Comparison of ENCODE assay signal across 30 cellular contexts in the genomic region with DNA sequence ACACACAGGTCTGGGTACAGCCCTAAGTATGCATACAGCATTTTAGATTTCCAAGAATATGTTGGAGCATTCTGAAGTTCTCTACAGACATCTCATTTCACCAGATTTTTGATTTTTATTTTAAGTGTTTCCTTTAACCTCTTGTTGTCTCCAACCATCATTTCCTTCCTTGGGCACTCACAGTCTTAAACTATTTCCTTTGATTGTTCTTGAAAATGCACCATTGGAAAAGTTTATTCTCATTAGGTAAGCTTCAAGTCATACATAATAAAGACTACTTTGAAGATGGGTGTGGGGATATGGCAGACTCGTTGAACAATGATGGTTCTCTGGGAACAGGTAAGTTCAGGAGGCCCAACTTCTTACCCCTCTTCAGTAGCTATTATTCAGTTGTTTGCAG.
"Had no signal": no experiment of that assay in that cellular context is flagged by ENCODE, and none has a peak within 500 bp of the region (broad histone marks: within the 10 kb centered on the region; RNA-seq: fewer than 3 reads in every experiment).

No MANE protein-coding gene starts in this region.

- H3K27ac ChIP-seq: ascending aorta, breast epithelium, cardiac muscle cell, colonic mucosa, esophagus muscularis mucosa, gastroesophageal sphincter had no signal

- H3K4me3 Mint-ChIP-seq: activated CD4-positive, alpha-beta memory T cell treated with anti-CD3 and anti-CD28 coated beads for 36 hours; activated CD4-positive, alpha-beta T cell treated with anti-CD3 and anti-CD28 coated beads for 36 hours; activated CD4-positive, alpha-beta T cell treated with anti-CD3 and anti-CD28 coated beads, Interleukin-2, amount 10 ng/mL, durations not matched to agents 24 days and 14 days; activated CD8-positive, alpha-beta memory T cell treated with anti-CD3 and anti-CD28 coated beads, Interleukin-2, amount 10 ng/mL, durations not matched to agents 7 days and 5 days; activated CD8-positive, alpha-beta T cell treated with anti-CD3 and anti-CD28 coated beads, Interleukin-2, amount 10 ng/mL, durations not matched to agents 7 days and 5 days; activated naive CD4-positive, alpha-beta T cell treated with anti-CD3 and anti-CD28 coated beads, Interleukin-2, amount 10 ng/mL, durations not matched to agents 7 days and 5 days; activated naive CD8-positive, alpha-beta T cell treated with anti-CD3 and anti-CD28 coated beads, Interleukin-2, amount 10 ng/mL, durations not matched to agents 7 days and 5 days; activated T-helper 1 cell treated with anti-CD3 and anti-CD28 coated beads, Interleukin-12 subunit alpha, Interleukin-12 subunit beta, Interleukin-2, Interleukin-4 antibody, amounts not matched to agents 30 ng/mL and 10 ng/mL and 1 ng/mL, durations not matched to agents 14 hours and 24 hours and 36 hours; brain had no signal

- H3K4me1 ChIP-seq: ascending aorta, breast epithelium, colonic mucosa, esophagus muscularis mucosa, gastroesophageal sphincter had no signal

- DNase-seq: activated CD4-positive, alpha-beta memory T cell treated with anti-CD3 and anti-CD28 coated beads for 36 hours; activated CD4-positive, alpha-beta T cell treated with anti-CD3 and anti-CD28 coated beads for 36 hours; activated CD4-positive, alpha-beta T cell treated with anti-CD3 and anti-CD28 coated beads, Interleukin-2, amount 10 ng/mL, durations not matched to agents 24 days and 14 days; activated CD4-positive, CD25-positive, alpha-beta regulatory T cell; activated CD4-positive, CD25-positive, alpha-beta regulatory T cell treated with anti-CD3 and anti-CD28 coated beads, Interleukin-2, amount 50 U/mL, for 72 hours; activated CD8-positive, alpha-beta memory T cell treated with anti-CD3 and anti-CD28 coated beads, Interleukin-2, amount 10 ng/mL, durations not matched to agents 7 days and 5 days; activated CD8-positive, alpha-beta memory T cell treated with anti-CD3 and anti-CD28 coated beads, Interleukin-2, amount 50 U/mL, for 4 hours; activated CD8-positive, alpha-beta T cell treated with anti-CD3 and anti-CD28 coated beads, Interleukin-2, amount 10 ng/mL, durations not matched to agents 7 days and 5 days; activated gamma-delta T cell; activated naive CD4-positive, alpha-beta T cell; activated naive CD4-positive, alpha-beta T cell treated with anti-CD3 and anti-CD28 coated beads, Interleukin-2, amount 10 ng/mL, durations not matched to agents 7 days and 5 days; activated naive CD8-positive, alpha-beta T cell treated with anti-CD3 and anti-CD28 coated beads, Interleukin-2, amount 10 ng/mL, durations not matched to agents 7 days and 5 days; activated T-cell treated with anti-CD3 and anti-CD28 coated beads, Interleukin-2, amount 50 U/mL, for 1 hour; activated T-cell treated with anti-CD3 and anti-CD28 coated beads, Interleukin-2, amount 50 U/mL, for 48 hours; central memory CD4-positive, alpha-beta T cell; cerebellar nuclear complex; colonic mucosa; effector CD8-positive, alpha-beta T cell; erythroblast; foreskin melanocyte; T-helper 2 cell had no signal

- H3K4me1 Mint-ChIP-seq: activated CD4-positive, alpha-beta T cell treated with anti-CD3 and anti-CD28 coated beads for 36 hours; activated CD4-positive, alpha-beta T cell treated with anti-CD3 and anti-CD28 coated beads, Interleukin-2, amount 10 ng/mL, durations not matched to agents 24 days and 14 days; activated CD8-positive, alpha-beta memory T cell treated with anti-CD3 and anti-CD28 coated beads, Interleukin-2, amount 10 ng/mL, durations not matched to agents 7 days and 5 days; activated naive CD4-positive, alpha-beta T cell treated with anti-CD3 and anti-CD28 coated beads, Interleukin-2, amount 10 ng/mL, durations not matched to agents 7 days and 5 days; activated naive CD8-positive, alpha-beta T cell treated with anti-CD3 and anti-CD28 coated beads, Interleukin-2, amount 10 ng/mL, durations not matched to agents 7 days and 5 days had no signal

- H3K9me3 Mint-ChIP-seq: activated CD4-positive, alpha-beta T cell treated with anti-CD3 and anti-CD28 coated beads, Interleukin-2, amount 10 ng/mL, durations not matched to agents 24 days and 14 days; activated naive CD4-positive, alpha-beta T cell treated with anti-CD3 and anti-CD28 coated beads, Interleukin-2, amount 10 ng/mL, durations not matched to agents 7 days and 5 days; activated naive CD8-positive, alpha-beta T cell treated with anti-CD3 and anti-CD28 coated beads, Interleukin-2, amount 10 ng/mL, durations not matched to agents 7 days and 5 days; activated T-helper 1 cell treated with anti-CD3 and anti-CD28 coated beads, Interleukin-12 subunit alpha, Interleukin-12 subunit beta, Interleukin-2, Interleukin-4 antibody, amounts not matched to agents 30 ng/mL and 10 ng/mL and 1 ng/mL, durations not matched to agents 14 hours and 24 hours and 36 hours; brain had no signal

- H3K4me3 ChIP-seq: ascending aorta, breast epithelium, cardiac muscle cell, colonic mucosa, esophagus muscularis mucosa, gastroesophageal sphincter had no signal

- H3K27me3 Mint-ChIP-seq: activated CD4-positive, alpha-beta memory T cell treated with anti-CD3 and anti-CD28 coated beads for 36 hours; activated CD4-positive, alpha-beta T cell treated with anti-CD3 and anti-CD28 coated beads for 36 hours; activated CD4-positive, alpha-beta T cell treated with anti-CD3 and anti-CD28 coated beads, Interleukin-2, amount 10 ng/mL, durations not matched to agents 24 days and 14 days; activated CD8-positive, alpha-beta memory T cell treated with anti-CD3 and anti-CD28 coated beads, Interleukin-2, amount 10 ng/mL, durations not matched to agents 7 days and 5 days; activated naive CD4-positive, alpha-beta T cell treated with anti-CD3 and anti-CD28 coated beads, Interleukin-2, amount 10 ng/mL, durations not matched to agents 7 days and 5 days; activated naive CD8-positive, alpha-beta T cell treated with anti-CD3 and anti-CD28 coated beads, Interleukin-2, amount 10 ng/mL, durations not matched to agents 7 days and 5 days; brain had no signal

- ATAC-seq: activated CD4-positive, alpha-beta T cell treated with anti-CD3 and anti-CD28 coated beads for 36 hours; activated CD8-positive, alpha-beta memory T cell treated with anti-CD3 and anti-CD28 coated beads, Interleukin-2, amount 10 ng/mL, durations not matched to agents 7 days and 5 days; activated CD8-positive, alpha-beta T cell treated with anti-CD3 and anti-CD28 coated beads, Interleukin-2, amount 10 ng/mL, durations not matched to agents 7 days and 5 days; activated naive CD4-positive, alpha-beta T cell treated with anti-CD3 and anti-CD28 coated beads, Interleukin-2, amount 50 U/mL, for 72 hours; gastroesophageal sphincter had no signal

- H3K36me3 ChIP-seq: ascending aorta, breast epithelium, cardiac muscle cell, colonic mucosa, esophagus muscularis mucosa, gastroesophageal sphincter had no signal

- H3K36me3 Mint-ChIP-seq: activated CD4-positive, alpha-beta memory T cell treated with anti-CD3 and anti-CD28 coated beads for 36 hours; activated CD8-positive, alpha-beta memory T cell treated with anti-CD3 and anti-CD28 coated beads, Interleukin-2, amount 10 ng/mL, durations not matched to agents 7 days and 5 days; activated naive CD4-positive, alpha-beta T cell treated with anti-CD3 and anti-CD28 coated beads, Interleukin-2, amount 10 ng/mL, durations not matched to agents 7 days and 5 days; activated naive CD4-positive, alpha-beta T cell treated with anti-CD3 and anti-CD28 coated beads, Interleukin-2, amount 50 U/mL, for 72 hours; activated naive CD8-positive, alpha-beta T cell treated with anti-CD3 and anti-CD28 coated beads, Interleukin-2, amount 10 ng/mL, durations not matched to agents 7 days and 5 days; brain had no signal

- H3K27me3 ChIP-seq: ascending aorta, breast epithelium, cardiac muscle cell, colonic mucosa, esophagus muscularis mucosa, gastroesophageal sphincter had no signal

- H3K27ac Mint-ChIP-seq: activated CD4-positive, alpha-beta memory T cell treated with anti-CD3 and anti-CD28 coated beads for 36 hours; activated CD4-positive, alpha-beta T cell treated with anti-CD3 and anti-CD28 coated beads for 36 hours; activated CD4-positive, alpha-beta T cell treated with anti-CD3 and anti-CD28 coated beads, Interleukin-2, amount 10 ng/mL, durations not matched to agents 24 days and 14 days; activated CD8-positive, alpha-beta memory T cell treated with anti-CD3 and anti-CD28 coated beads, Interleukin-2, amount 10 ng/mL, durations not matched to agents 7 days and 5 days; activated CD8-positive, alpha-beta T cell treated with anti-CD3 and anti-CD28 coated beads, Interleukin-2, amount 10 ng/mL, durations not matched to agents 7 days and 5 days; activated naive CD4-positive, alpha-beta T cell treated with anti-CD3 and anti-CD28 coated beads, Interleukin-2, amount 10 ng/mL, durations not matched to agents 7 days and 5 days; activated naive CD4-positive, alpha-beta T cell treated with anti-CD3 and anti-CD28 coated beads, Interleukin-2, amount 50 U/mL, for 72 hours; activated naive CD8-positive, alpha-beta T cell treated with anti-CD3 and anti-CD28 coated beads, Interleukin-2, amount 10 ng/mL, durations not matched to agents 7 days and 5 days; activated T-helper 1 cell treated with anti-CD3 and anti-CD28 coated beads, Interleukin-12 subunit alpha, Interleukin-12 subunit beta, Interleukin-2, Interleukin-4 antibody, amounts not matched to agents 30 ng/mL and 10 ng/mL and 1 ng/mL, durations not matched to agents 14 hours and 24 hours and 36 hours; activated T-helper 2 cell treated with anti-CD3 and anti-CD28 coated beads, Interferon-gamma antibody, Interleukin-2, Interleukin-4, amounts not matched to agents 10 μg/mL and 5 μg/mL and 100 μg/mL, durations not matched to agents 14 hours and 24 hours and 36 hours had no signal
